Comparison of ENCODE assay signal across 30 cellular contexts in the genomic region with DNA sequence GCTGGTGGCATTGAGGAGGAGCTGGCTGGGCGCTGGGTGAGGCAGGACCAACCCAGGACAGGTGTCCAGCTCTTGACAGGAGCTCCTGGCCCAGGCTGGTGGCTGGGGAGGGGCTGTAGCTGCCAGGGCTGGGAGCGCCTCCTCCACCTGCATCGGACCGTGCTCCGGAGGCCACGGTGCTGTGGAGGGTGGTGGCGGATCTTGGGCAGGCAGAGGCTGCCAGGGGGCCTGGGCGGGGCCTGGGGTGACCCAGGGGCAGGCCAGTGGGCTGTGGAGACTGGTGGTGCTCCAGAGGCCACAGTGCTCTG. TPM values are rescaled to one million over a fixed set of nuclear protein-coding genes. Genes with fewer than 3 reads are reported as not detected.
"Had no signal": no experiment of that assay in that cellular context is flagged by ENCODE, and none has a peak within 500 bp of the region (broad histone marks: within the 10 kb centered on the region; RNA-seq: fewer than 3 reads in every experiment).

No MANE protein-coding gene starts in this region.

- H3K4me3 Mint-ChIP-seq: mesothelial cell of epicardium; naive thymus-derived CD4-positive, alpha-beta T cell; natural killer cell treated with Interleukin-12 subunit alpha and Interleukin-12 subunit beta and Interleukin-15 and Interleukin-18, amount 100 ng/mL, for 72 hours; neural progenitor cell; stimulated activated memory B cell treated with anti-CD40 and anti-IgM and Interleukin-4, amounts not matched to agents 10 μg/mL and 1 μg/mL and 100 μg/mL, for 72 hours; stimulated activated naive CD8-positive, alpha-beta T cell treated with anti-CD3 and anti-CD28 coated beads, Interleukin-15, amount 100 ng/mL, for 72 hours; type B pancreatic cell had no signal

- H3K9ac ChIP-seq: neural progenitor cell had no signal

- H3K27ac ChIP-seq: hepatocyte, left ventricle myocardium inferior, neural progenitor cell, ovary, right lobe of liver, uterus had no signal

- H3K27ac Mint-ChIP-seq: mesothelial cell of epicardium; naive thymus-derived CD4-positive, alpha-beta T cell; natural killer cell treated with Interleukin-12 subunit alpha and Interleukin-12 subunit beta and Interleukin-15 and Interleukin-18, amount 100 ng/mL, for 72 hours; neural progenitor cell; progenitor cell of endocrine pancreas; stimulated activated memory B cell treated with anti-CD40 and anti-IgM and Interleukin-4, amounts not matched to agents 10 μg/mL and 1 μg/mL and 100 μg/mL, for 72 hours; stimulated activated naive CD8-positive, alpha-beta T cell treated with anti-CD3 and anti-CD28 coated beads, Interleukin-15, amount 100 ng/mL, for 72 hours; type B pancreatic cell had no signal

- H3K9me3 Mint-ChIP-seq: mesothelial cell of epicardium; naive thymus-derived CD4-positive, alpha-beta T cell; natural killer cell treated with Interleukin-12 subunit alpha and Interleukin-12 subunit beta and Interleukin-15 and Interleukin-18, amount 100 ng/mL, for 72 hours; neural progenitor cell; stimulated activated memory B cell treated with anti-CD40 and anti-IgM and Interleukin-4, amounts not matched to agents 10 μg/mL and 1 μg/mL and 100 μg/mL, for 72 hours; stimulated activated naive CD8-positive, alpha-beta T cell treated with anti-CD3 and anti-CD28 coated beads, Interleukin-15, amount 100 ng/mL, for 72 hours; type B pancreatic cell had no signal

- ATAC-seq: naive thymus-derived CD4-positive, alpha-beta T cell; right lobe of liver; stimulated activated memory B cell treated with anti-CD40 and anti-IgM and Interleukin-4, amounts not matched to agents 10 μg/mL and 1 μg/mL and 100 μg/mL, for 72 hours had no signal

- H3K4me1 ChIP-seq: left ventricle myocardium inferior, neural progenitor cell, right lobe of liver, uterus had no signal

- H3K4me3 ChIP-seq: hepatocyte, left ventricle myocardium inferior, lung, neural progenitor cell, ovary, right atrium auricular region, right lobe of liver, smooth muscle cell, tibial nerve, uterus had no signal

- H3K4me1 Mint-ChIP-seq: stimulated activated memory B cell treated with anti-CD40 and anti-IgM and Interleukin-4, amounts not matched to agents 10 μg/mL and 1 μg/mL and 100 μg/mL, for 72 hours had no signal

- H3K36me3 ChIP-seq: left ventricle myocardium inferior, neural progenitor cell, ovary, right atrium auricular region, right lobe of liver, tibial nerve, uterus had no signal

- DNase-seq: islet precursor cell; left ventricle myocardium inferior; mesendoderm; naive thymus-derived CD4-positive, alpha-beta T cell; ovary; right lobe of liver; stimulated activated CD4-positive, alpha-beta T cell treated with anti-CD3 and anti-CD28 coated beads, Interleukin-1b, Interleukin-23, amount 100 ng/mL, for 48 hours; stimulated activated CD4-positive, alpha-beta T cell treated with anti-CD3 and anti-CD28 coated beads, Interleukin-2, amount 100 ng/mL, for 48 hours; stimulated activated CD4-positive, alpha-beta T cell treated with anti-CD3 and anti-CD28 coated beads, Interleukin-4, amount 100 ng/mL, for 4 hours; stimulated activated CD8-positive, alpha-beta memory T cell treated with anti-CD3 and anti-CD28 coated beads, Interleukin-4, amount 100 ng/mL, for 48 hours; stimulated activated naive CD4-positive, alpha-beta T cell treated with Interleukin-2 at 50 U/mL for 16 hours; stimulated activated naive CD8-positive, alpha-beta T cell treated with anti-CD3 and anti-CD28 coated beads, Interleukin-15, amount 100 ng/mL, for 72 hours; substantia nigra; uterus had no signal

- H3K9me3 ChIP-seq: left ventricle myocardium inferior, ovary, right atrium auricular region, right lobe of liver, tibial nerve, uterus had no signal

- H3K36me3 Mint-ChIP-seq: mesothelial cell of epicardium; naive thymus-derived CD4-positive, alpha-beta T cell; natural killer cell treated with Interleukin-12 subunit alpha and Interleukin-12 subunit beta and Interleukin-15 and Interleukin-18, amount 100 ng/mL, for 72 hours; stimulated activated memory B cell treated with anti-CD40 and anti-IgM and Interleukin-4, amounts not matched to agents 10 μg/mL and 1 μg/mL and 100 μg/mL, for 72 hours; type B pancreatic cell had no signal

- H3K27me3 ChIP-seq: hepatocyte, neural progenitor cell, ovary, right atrium auricular region, right lobe of liver, uterus had no signal

- H2AFZ ChIP-seq: hepatocyte, neural progenitor cell had no signal

- H3K4me2 ChIP-seq: hepatocyte, neural progenitor cell, smooth muscle cell had no signal

RNA-seq across cellular contexts. Expression of a gene that starts 59.0 kb away (rescaled TPM):
- total RNA-seq: kidney epithelial cell; mesothelial cell of epicardium; mononuclear cell; naive thymus-derived CD4-positive, alpha-beta T cell; natural killer cell treated with Interleukin-12 subunit alpha and Interleukin-12 subunit beta and Interleukin-15 and Interleukin-18, amount 100 ng/mL, for 72 hours; ovary; right lobe of liver; skeletal muscle tissue; smooth muscle cell; temporal lobe; tibial nerve; uterus had no signal
- polyA plus RNA-seq: lung; naive thymus-derived CD4-positive, alpha-beta T cell; ovary; smooth muscle cell; thymus had no signal
